In genomic region chr17:68514809-68515208, GRCh38 we compare ENCODE assay signal across 9 cellular contexts. TPM values are rescaled to one million over a fixed set of nuclear protein-coding genes. Genes with fewer than 3 reads are reported as not detected.
DNase-seq lines count a peak whose midpoint lies in the region; ATAC-seq and TF ChIP-seq lines count a peak whose summit lies in the region.
"Had no signal": no experiment of that assay in that cellular context is flagged by ENCODE, and none has a peak within 500 bp of the region (broad histone marks: within the 10 kb centered on the region; RNA-seq: fewer than 3 reads in every experiment).

No MANE protein-coding gene starts in this region.

- TF ChIP-seq POLR2A in testis (IDR thresholded peaks at IDR 0.05) = no peak

- H3K27me3 ChIP-seq in ascending aorta (no peaks in the 10 kb centered on the region), kidney epithelial cell (ENCODE audit: control insufficient read depth, insufficient read depth, low read length) (no peaks in the 10 kb centered on the region), testis (no peaks in the 10 kb centered on the region)

- DNase-seq in activated CD4-positive, alpha-beta T cell treated with anti-CD3 and anti-CD28 coated beads, Interleukin-2, amount 10 ng/mL, durations not matched to agents 7 days and 5 days = no peak
- no peak for DNase-seq in activated CD4-positive, alpha-beta T cell treated with anti-CD3 and anti-CD28 coated beads for 1 hour
- DNase-seq in ascending aorta (ENCODE audit: low spot score in 2 of 2) (no peak), kidney epithelial cell (ENCODE audit: low read depth) (peak; percentile 4), testis (no peak), KG1 (lab: John Stamatoyannopoulos, UW) (no peak), iPS-NIHi7 (ENCODE audit: extremely low spot score) (no peak)

- H3K36me3 ChIP-seq in ascending aorta = peaks cover 9 to 31% of the 10 kb centered on the region in 2 donors
- H3K36me3 ChIP-seq in kidney epithelial cell (ENCODE audit: control insufficient read depth, insufficient read depth, low read length) = peaks cover 2% of the 10 kb centered on the region
- H3K36me3 ChIP-seq in testis (ENCODE audit: low read depth, missing control alignments) = no peaks in the 10 kb centered on the region

- CTCF ChIA-PET in activated CD4-positive, alpha-beta T cell treated with anti-CD3 and anti-CD28 coated beads, Interleukin-2, amount 10 ng/mL, durations not matched to agents 7 days and 5 days (lab: Charles Lee) = interaction anchor here (1.5 kb wide), 1 partner anchor 10 kb away, joined by 3 read pairs; no protein-coding TSS in a partner anchor

- H3K9me3 ChIP-seq in ascending aorta = no peaks in the 10 kb centered on the region
- H3K9me3 ChIP-seq in testis = no peaks in the 10 kb centered on the region

- peaks cover 2% of the 10 kb centered on the region for H3K9me3 Mint-ChIP-seq in activated CD4-positive, alpha-beta T cell treated with anti-CD3 and anti-CD28 coated beads, Interleukin-2, amount 10 ng/mL, durations not matched to agents 7 days and 5 days

- H3K27me3 Mint-ChIP-seq in activated CD4-positive, alpha-beta T cell treated with anti-CD3 and anti-CD28 coated beads, Interleukin-2, amount 10 ng/mL, durations not matched to agents 7 days and 5 days = no peaks in the 10 kb centered on the region

- H3K27ac ChIP-seq in ascending aorta (peak overlapping the region in 1 of 2 donors; percentile 59), testis (peak overlapping the region; percentile 98 to 99)

- H3K36me3 Mint-ChIP-seq in activated CD4-positive, alpha-beta T cell treated with anti-CD3 and anti-CD28 coated beads, Interleukin-2, amount 10 ng/mL, durations not matched to agents 7 days and 5 days (ENCODE audit: low read depth) = peaks cover 48% of the 10 kb centered on the region

- no peak for TF ChIP-seq CTCF in ascending aorta (IDR thresholded peaks at IDR 0.05)
- no peak for TF ChIP-seq CTCF in kidney epithelial cell (IDR thresholded peaks at IDR 0.05; ENCODE audit: insufficient read depth, low read length, poor library complexity, severe bottlenecking)
- TF ChIP-seq CTCF in testis (IDR thresholded peaks at IDR 0.05) = no peak

- peaks cover 51% of the 10 kb centered on the region for H3K4me1 Mint-ChIP-seq in activated CD4-positive, alpha-beta T cell treated with anti-CD3 and anti-CD28 coated beads, Interleukin-2, amount 10 ng/mL, durations not matched to agents 7 days and 5 days

- intact Hi-C loops in ascending aorta (cut with DNase I) = loop anchor here (2.0 to 5.0 kb wide), 5 partner anchors 138 to 798 kb away; partner anchors contain the start of genes AMZ2 and NOL11
- intact Hi-C loops in testis (cut with DNase I; ENCODE audit: low total_unique reads) = no loop called here

- H3K4me1 ChIP-seq in ascending aorta (peaks cover 0 to 27% of the 10 kb centered on the region in 2 donors), testis (peaks cover 29% of the 10 kb centered on the region)

- H3K4me3 ChIP-seq in ascending aorta (peak overlapping the region; percentile 88 to 100), kidney epithelial cell (ENCODE audit: low read depth, low read length) (peak overlapping the region; percentile 96), testis (peak overlapping the region; percentile 94 to 98)

- no peak for ATAC-seq in HG03342 (IDR thresholded peaks at IDR 0.05; ENCODE audit: unreplicated experiment)
- ATAC-seq: K562 had no signal

- 7 to 11% methylated on average over 7 of the region's 7 CpGs for WGBS in testis, 2 donors

- peak overlapping the region; percentile 92 for H3K4me3 Mint-ChIP-seq in activated CD4-positive, alpha-beta T cell treated with anti-CD3 and anti-CD28 coated beads, Interleukin-2, amount 10 ng/mL, durations not matched to agents 7 days and 5 days

- POLR2A ChIA-PET in activated CD4-positive, alpha-beta T cell treated with anti-CD3 and anti-CD28 coated beads, Interleukin-2, amount 10 ng/mL, durations not matched to agents 7 days and 5 days (lab: Charles Lee) = no interaction called here

- no peak overlapping the region for H3K27ac Mint-ChIP-seq in activated CD4-positive, alpha-beta T cell treated with anti-CD3 and anti-CD28 coated beads, Interleukin-2, amount 10 ng/mL, durations not matched to agents 7 days and 5 days

RNA-seq across cellular contexts. Expression of gene PRKAR1A, which starts 2.6 kb away (rescaled TPM):
- total RNA-seq in activated CD4-positive, alpha-beta T cell treated with anti-CD3 and anti-CD28 coated beads, Interleukin-2, amount 10 ng/mL, durations not matched to agents 7 days and 5 days = 100 to 1,000 TPM; 200 to 203 TPM
- total RNA-seq in ascending aorta (233 TPM), kidney epithelial cell (232 and 233 TPM in 2 replicates), testis (100 to 1,000 TPM; 279 to 319 TPM)
- polyA plus RNA-seq in testis (ENCODE audit: insufficient read depth, low read depth, low replicate concordance) = 375 TPM

RNA-seq across cellular contexts. Expression of gene WIPI1, which starts 57.5 kb away (rescaled TPM):
- total RNA-seq in activated CD4-positive, alpha-beta T cell treated with anti-CD3 and anti-CD28 coated beads, Interleukin-2, amount 10 ng/mL, durations not matched to agents 7 days and 5 days = 10 to 100 TPM; 28.2 to 34.4 TPM
- total RNA-seq in ascending aorta (18.0 TPM), kidney epithelial cell (49.9 and 90.6 TPM in 2 replicates), testis (10 to 100 TPM; 26.8 to 38.3 TPM)
- 25.4 TPM for polyA plus RNA-seq in testis (ENCODE audit: insufficient read depth, low read depth, low replicate concordance)
